In genomic region chr12:84484796-84485195, GRCh38 we compare ENCODE assay signal across 21 cellular contexts.
DNase-seq lines count a peak whose midpoint lies in the region; ATAC-seq, FAIRE-seq and TF ChIP-seq lines count a peak whose summit lies in the region.
"Had no signal": no experiment of that assay in that cellular context is flagged by ENCODE, and none has a peak within 500 bp of the region (broad histone marks: within the 10 kb centered on the region; RNA-seq: fewer than 3 reads in every experiment).

No MANE protein-coding gene starts in this region.

- no TSS peak for BruUV-seq in K562 (replicated peaks; lab: Mats Ljungman, UMichigan)

- H3K9me3 Mint-ChIP-seq in nephron, result no peaks in the 10 kb centered on the region
- H3K9me3 Mint-ChIP-seq: CD4-positive, alpha-beta T cell had no signal

- no peak for ATAC-seq in K562
- ATAC-seq: A549; CD8-positive, alpha-beta T cell had no signal

- H2AFZ ChIP-seq in GM23248 (peak overlapping the region; percentile 32; the same call in 1 of the 2 replicates), K562 (ENCODE audit: low read depth, low read length) (no peak overlapping the region)

- no peak for FAIRE-seq in K562 (lab: Jason Lieb, UNC)
- FAIRE-seq: A549, D721Med, G401.6, GM12891, GM19239 had no signal

- H3F3A ChIP-seq in GM23248 (ENCODE audit: insufficient read depth), result no peaks in the 10 kb centered on the region

- H3K27ac ChIP-seq in GM23248 (no peak overlapping the region), K562 (ENCODE audit: extremely low read depth, low read depth, low read length) (no peak overlapping the region)
- H3K27ac ChIP-seq: 22Rv1; A549; BLaER1 treated with 17β-estradiol and CSF1 and Interleukin-3, amounts not matched to agents 10 nM and 100 nM; C4-2B had no signal

- no peaks in the 10 kb centered on the region for H3K9me1 ChIP-seq in K562 (ENCODE audit: control insufficient read depth, insufficient read depth, low read length)

- H3K9me2 ChIP-seq in GM23248 (ENCODE audit: insufficient read depth), result no peaks in the 10 kb centered on the region

- TF ChIP-seq CTCF in K562 (IDR thresholded peaks at IDR 0.05 in 2 of 3, conservative IDR thresholded peaks at IDR 0.05 in 1 of 3; ENCODE audit: insufficient read depth in 2 of 3, low read depth in 1 of 3, low read length in 3 of 3) (no peak), nephron (IDR thresholded peaks at IDR 0.05; ENCODE audit: unreplicated experiment in 3 of 3) (no peak)

- no peak overlapping the region for H3K4me2 ChIP-seq in GM23248 (ENCODE audit: unreplicated experiment)
- H3K4me2 ChIP-seq in K562 (ENCODE audit: insufficient read depth, low read length), result no peak overlapping the region
- H3K4me2 ChIP-seq: A549; BLaER1 treated with 17β-estradiol and CSF1 and Interleukin-3, amounts not matched to agents 10 nM and 100 nM had no signal

- H3K36me3 ChIP-seq in GM23248 (ENCODE audit: low read depth) (no peaks in the 10 kb centered on the region), K562 (ENCODE audit: control insufficient read depth, insufficient read depth, low read length) (no peaks in the 10 kb centered on the region)
- H3K36me3 ChIP-seq: BLaER1 treated with 17β-estradiol and CSF1 and Interleukin-3, amounts not matched to agents 10 nM and 100 nM had no signal

- TF ChIP-seq EP300 in K562 (IDR thresholded peaks at IDR 0.05; ENCODE audit: low read length), result no peak

- H3K4me3 ChIP-seq in GM23248, result no peak overlapping the region
- H3K4me3 ChIP-seq in K562, result no peak overlapping the region
- H3K4me3 ChIP-seq: A549; BLaER1 treated with 17β-estradiol and CSF1 and Interleukin-3, amounts not matched to agents 10 nM and 100 nM had no signal

- H3K9ac ChIP-seq in GM23248 (no peak overlapping the region), K562 (ENCODE audit: insufficient read depth in 1 of 2, low read depth in 2 of 2, low read length in 2 of 2) (no peak overlapping the region)
- H3K9ac ChIP-seq: BLaER1 treated with 17β-estradiol and CSF1 and Interleukin-3, amounts not matched to agents 10 nM and 100 nM had no signal

- H3K36me3 Mint-ChIP-seq in nephron (ENCODE audit: low read depth), result no peaks in the 10 kb centered on the region
- H3K36me3 Mint-ChIP-seq: CD8-positive, alpha-beta T cell had no signal

- H3K27me3 ChIP-seq in GM23248 (replicated peaks; ENCODE audit: insufficient read depth), result no peaks in the 10 kb centered on the region
- H3K27me3 ChIP-seq in K562 (ENCODE audit: control insufficient read depth in 2 of 2, insufficient read depth in 2 of 2, low read length in 2 of 2), result no peaks in the 10 kb centered on the region
- H3K27me3 ChIP-seq: BLaER1 treated with 17β-estradiol and CSF1 and Interleukin-3, amounts not matched to agents 10 nM and 100 nM had no signal

- DNase-seq in GM23248, result no peak
- no peak for DNase-seq in K562 (ENCODE audit: extremely low read depth in 1 of 4, low spot score in 3 of 4)
- no peak for DNase-seq in putamen (ENCODE audit: low spot score)
- DNase-seq in stimulated activated CD4-positive, alpha-beta T cell treated with anti-CD3 and anti-CD28 coated beads, Interleukin-15, amount 100 ng/mL, for 24 hours, result no peak
- DNase-seq: AML-193; Caco-2; Calu3; CD4-positive, alpha-beta T cell; CD8-positive, alpha-beta T cell; DMS79 treated with DMSO at 0.1 percent for 48 hours; GF-D8 had no signal

- 51 to 57% methylated on average over 2 of the region's 2 CpGs for WGBS in GM23248 (ENCODE audit: low coverage in 1 of 2, low lambda C conversion rate in 2 of 2, missing lambda C conversion rate in 2 of 2), 2 experiments
- 0% methylated on average over 2 of the region's 2 CpGs for WGBS in K562 (ENCODE audit: insufficient coverage, low coverage, missing lambda C conversion rate)

- no peak for TF ChIP-seq RAD21 in K562 (CRISPR knock-in tag; conservative IDR thresholded peaks at IDR 0.05 in 1 of 2, IDR thresholded peaks at IDR 0.05 in 1 of 2)

- no peaks in the 10 kb centered on the region for H3K27me3 Mint-ChIP-seq in nephron (ENCODE audit: low read depth)
- H3K27me3 Mint-ChIP-seq: B cell; CD4-positive, alpha-beta T cell had no signal

- in situ Hi-C loops in GM23248 (cut with MboI), result loop anchor here (25.0 kb wide), 1 partner anchor 1797 kb away; the partner anchor contains the start of gene TMTC2
- in situ Hi-C loops in K562 (cut with MboI), result no loop called here

- H4K20me1 ChIP-seq in GM23248 (ENCODE audit: insufficient read depth) (no peaks in the 10 kb centered on the region), K562 (replicated peaks; ENCODE audit: control insufficient read depth, insufficient read depth, low read length) (no peaks in the 10 kb centered on the region)
- H4K20me1 ChIP-seq: BLaER1 treated with 17β-estradiol and CSF1 and Interleukin-3, amounts not matched to agents 10 nM and 100 nM had no signal

- H3K4me3 Mint-ChIP-seq in nephron, result peak overlapping the region in 2 of 3 experiments; percentile 5 to 9
- H3K4me3 Mint-ChIP-seq: B cell; CD4-positive, alpha-beta T cell; CD8-positive, alpha-beta T cell had no signal

- H3K27ac Mint-ChIP-seq in nephron, result no peak overlapping the region
- H3K27ac Mint-ChIP-seq: B cell; CD4-positive, alpha-beta T cell; CD8-positive, alpha-beta T cell had no signal

- no peak for TF ChIP-seq POLR2A in K562 (conservative IDR thresholded peaks at IDR 0.05)

- intact Hi-C loops in K562 (cut with micrococcal nuclease), result no loop called here

- CTCF ChIA-PET in K562 (lab: Yijun Ruan, JAX; ENCODE audit: low intra/inter-chr PET ratio), result no interaction called here

- H3K4me1 ChIP-seq in GM23248 (ENCODE audit: insufficient read depth) (no peaks in the 10 kb centered on the region), K562 (replicated peaks in 1 of 2; ENCODE audit: control insufficient read depth in 2 of 2, insufficient read depth in 2 of 2, low read length in 2 of 2) (no peaks in the 10 kb centered on the region)
- H3K4me1 ChIP-seq: A549; BLaER1 treated with 17β-estradiol and CSF1 and Interleukin-3, amounts not matched to agents 10 nM and 100 nM; Caco-2 had no signal

- H3K9me3 ChIP-seq in GM23248 (ENCODE audit: low read depth) (no peaks in the 10 kb centered on the region), K562 (replicated peaks; ENCODE audit: control insufficient read depth, insufficient read depth, low read depth, low read length) (no peaks in the 10 kb centered on the region)
- H3K9me3 ChIP-seq: A549; BLaER1 treated with 17β-estradiol and CSF1 and Interleukin-3, amounts not matched to agents 10 nM and 100 nM; Caco-2 had no signal

- POLR2A ChIA-PET in K562 (lab: Yijun Ruan, JAX), result no interaction called here

- H3K79me2 ChIP-seq in GM23248 (ENCODE audit: insufficient read depth), result no peaks in the 10 kb centered on the region
- H3K79me2 ChIP-seq in K562 (ENCODE audit: control insufficient read depth, insufficient read depth, low read length), result no peaks in the 10 kb centered on the region

- H3K4me1 Mint-ChIP-seq in nephron, result peaks cover 10% of the 10 kb centered on the region
- H3K4me1 Mint-ChIP-seq: B cell had no signal

TF ChIP-seq in K562, 482 proteins besides CTCF, POLR2A, EP300 and RAD21:
- TF ChIP-seq ZNF316 (IDR thresholded peaks at IDR 0.05) (peak; percentile 70), MAFG (tag; conservative IDR thresholded peaks at IDR 0.05) (peak; percentile 67), LEF1 (IDR thresholded peaks at IDR 0.05) (no peak), MED1 (CRISPR knock-in tag; IDR thresholded peaks at IDR 0.05; ENCODE audit: borderline replicate concordance) (no peak), MAFK (IDR thresholded peaks at IDR 0.05; ENCODE audit: low read length) (peak; percentile 87), MAFF (IDR thresholded peaks at IDR 0.05; ENCODE audit: low read length) (peak; percentile 80), C11orf30 (IDR thresholded peaks at IDR 0.05; ENCODE audit: low read depth) (peak; percentile 37; the same call in 1 of the 2 replicates), SMAD2 (IDR thresholded peaks at IDR 0.05; ENCODE audit: low read depth, low read length) (no peak)
TF ChIP-seq in K562: peak in this region for 5.
